Comparison of ENCODE assay signal across 21 cellular contexts in genomic region chr2:238567067-238567855, GRCh38.
DNase-seq lines count a peak whose midpoint lies in the region; ATAC-seq, FAIRE-seq and TF ChIP-seq lines count a peak whose summit lies in the region.
"Had no signal": no experiment of that assay in that cellular context is flagged by ENCODE, and none has a peak within 500 bp of the region (broad histone marks: within the 10 kb centered on the region; RNA-seq: fewer than 3 reads in every experiment).

No MANE protein-coding gene starts in this region.

- H4K5ac ChIP-seq in IMR-90 (ENCODE audit: low read depth, low read length) = no peak overlapping the region

- H3K18ac ChIP-seq in IMR-90 (ENCODE audit: low read depth, low read length) = no peak overlapping the region

- no peak overlapping the region for H3K14ac ChIP-seq in IMR-90 (replicated peaks; ENCODE audit: low read depth, low read length)

- no peak overlapping the region for H2AK9ac ChIP-seq in IMR-90 (replicated peaks; ENCODE audit: low read depth, low read length, poor library complexity)

- no peak overlapping the region for H2BK15ac ChIP-seq in IMR-90 (ENCODE audit: low read depth, low read length)

- H2AFZ ChIP-seq in IMR-90 (replicated peaks; ENCODE audit: low read length, poor library complexity) = peak overlapping the region; percentile 9

- dilution Hi-C loops in IMR-90 (cut with HindIII; ENCODE audit: low sequenced_read_pairs, unreplicated experiment) = no loop called here

- no TSS peak for BruUV-seq in IMR-90 (replicated peaks; lab: Mats Ljungman, UMichigan)

- no peaks in the 10 kb centered on the region for H3K36me3 ChIP-seq in IMR-90 (ENCODE audit: control insufficient read depth, insufficient read depth, low read length)
- no peaks in the 10 kb centered on the region for H3K36me3 ChIP-seq in left lung
- H3K36me3 ChIP-seq in small intestine (ENCODE audit: control insufficient read depth in 2 of 2, insufficient read depth in 2 of 2, low read length in 2 of 2) = no peaks in the 10 kb centered on the region
- H3K36me3 ChIP-seq: MG63, SJCRH30 had no signal

- no peak overlapping the region for H4K91ac ChIP-seq in IMR-90 (ENCODE audit: insufficient read depth, low read depth, low read length)

- H3K27ac ChIP-seq in IMR-90 (ENCODE audit: insufficient read depth, low read length) = no peak overlapping the region
- H3K27ac ChIP-seq in left lung = no peak overlapping the region
- no peak overlapping the region for H3K27ac ChIP-seq in small intestine (ENCODE audit: low read depth in 1 of 2, low read length in 1 of 2)
- H3K27ac ChIP-seq: SJCRH30 had no signal

- no peak for TF ChIP-seq RAD21 in IMR-90 (IDR thresholded peaks at IDR 0.05; ENCODE audit: low read length)

- CTCF ChIA-PET in GM10248 (lab: Yijun Ruan, JAX) = no interaction called here
- CTCF ChIA-PET in IMR-90 (lab: Yijun Ruan, JAX) = interaction anchor here (0.6 kb wide), 1 partner anchor 13 kb away, joined by 5 read pairs; no protein-coding TSS in a partner anchor

- H3K9ac ChIP-seq in IMR-90 (ENCODE audit: low read depth, low read length) = no peak overlapping the region

- no peaks in the 10 kb centered on the region for H3K9me3 ChIP-seq in IMR-90 (ENCODE audit: control insufficient read depth, insufficient read depth, low read length)
- no peaks in the 10 kb centered on the region for H3K9me3 ChIP-seq in left lung
- no peaks in the 10 kb centered on the region for H3K9me3 ChIP-seq in small intestine (ENCODE audit: control insufficient read depth, low read depth)
- H3K9me3 ChIP-seq: MG63, SJCRH30 had no signal

- in situ Hi-C loops in IMR-90 (cut with MboI; ENCODE audit: low sequenced_read_pairs) = no loop called here

- H2BK20ac ChIP-seq in IMR-90 (ENCODE audit: low read depth, low read length) = no peak overlapping the region

- no peak for FAIRE-seq in small intestine (lab: Jason Lieb, UNC)
- FAIRE-seq: A204.1, D721Med, K562 had no signal

- intact Hi-C loops in IMR-90 (cut with micrococcal nuclease) (no loop called here), left lung (cut with DNase I) (no loop called here)

- H3K4me3 ChIP-seq in IMR-90 (ENCODE audit: insufficient read depth, low read depth, low read length) (no peak overlapping the region), left lung (no peak overlapping the region), small intestine (ENCODE audit: low read depth in 1 of 2, low read length in 2 of 2) (no peak overlapping the region)
- H3K4me3 ChIP-seq: K562, MG63, SJCRH30 had no signal

- no peak for TF ChIP-seq POLR2A in IMR-90 (IDR thresholded peaks at IDR 0.05; ENCODE audit: low read depth, low read length)

- H2BK5ac ChIP-seq in IMR-90 (ENCODE audit: low read depth, low read length, poor library complexity, severe bottlenecking) = no peak overlapping the region

- no peak overlapping the region for H3K56ac ChIP-seq in IMR-90 (ENCODE audit: extremely low read depth, insufficient read depth, low read length)

- H2BK120ac ChIP-seq in IMR-90 (ENCODE audit: low read depth, low read length) = no peak overlapping the region

- no peaks in the 10 kb centered on the region for H3K79me1 ChIP-seq in IMR-90 (ENCODE audit: low read depth in 1 of 2, low read length in 2 of 2)

- H2AK5ac ChIP-seq in IMR-90 (ENCODE audit: low read depth, low read length) = no peak overlapping the region

- H3K9me1 ChIP-seq in IMR-90 (ENCODE audit: insufficient read depth, low read length) = no peaks in the 10 kb centered on the region

- DNase-seq in GM10248 (ENCODE audit: extremely low spot score) = peak; percentile 4
- no peak for DNase-seq in IMR-90
- DNase-seq in left lung = peak; percentile 48 to 70
- DNase-seq in small intestine = peak; percentile 25
- DNase-seq in NCI-H526 treated with DMSO at 0.1 percent for 48 hours (lab: John Stamatoyannopoulos, UW) = no peak
- DNase-seq in NCI-H2081 (lab: John Stamatoyannopoulos, UW) = no peak
- no peak for DNase-seq in cerebellum (ENCODE audit: low spot score)
- DNase-seq in activated naive CD4-positive, alpha-beta T cell treated with Interleukin-2 at 50 U/mL for 16 hours = no peak
- DNase-seq: DMS53; GDM1; HFFc6; MG63; NCI-H1417; NCI-H187; NCI-H2107; NK-92 treated with Interleukin-12 subunit alpha and Interleukin-12 subunit beta, amount 100 ng/mL, for 24 hours; SJCRH30 had no signal

- H3K27me3 ChIP-seq in IMR-90 (ENCODE audit: control insufficient read depth, insufficient read depth, low read length) = peaks cover 25% of the 10 kb centered on the region
- H3K27me3 ChIP-seq in left lung = no peaks in the 10 kb centered on the region
- no peaks in the 10 kb centered on the region for H3K27me3 ChIP-seq in small intestine (ENCODE audit: control insufficient read depth in 2 of 2, insufficient read depth in 2 of 2, low read length in 2 of 2)
- H3K27me3 ChIP-seq: MG63 had no signal

- H3K4me2 ChIP-seq in IMR-90 (ENCODE audit: low read depth, low read length) = no peak overlapping the region

- no peak overlapping the region for H3K4ac ChIP-seq in IMR-90 (ENCODE audit: low read depth, low read length)

- H3K23ac ChIP-seq in IMR-90 (ENCODE audit: low read depth, low read length) = no peak overlapping the region

- no peak overlapping the region for H4K8ac ChIP-seq in IMR-90 (ENCODE audit: low read depth in 2 of 2, low read length in 2 of 2)

- H4K20me1 ChIP-seq in IMR-90 (ENCODE audit: insufficient read depth, low read length) = no peaks in the 10 kb centered on the region

- ATAC-seq in IMR-90 (ENCODE audit: low read depth) (no peak), left lung (peak; percentile 49)
- ATAC-seq: K562, Panc1 had no signal

- POLR2A ChIA-PET in GM10248 (lab: Yijun Ruan, JAX) (no interaction called here), IMR-90 (lab: Charles Lee; ENCODE audit: unreplicated experiment) (interaction anchor here (0.6 kb wide), 1 partner anchor 186 kb away, joined by 3 read pairs; no protein-coding TSS in a partner anchor)

- TF ChIP-seq CTCF in GM10248 (IDR thresholded peaks at IDR 0.05; ENCODE audit: control extremely low read depth, extremely low read depth, low read depth, missing control alignments) (no peak), IMR-90 (conservative IDR thresholded peaks at IDR 0.05; ENCODE audit: low read depth, low read length) (no peak), left lung (IDR thresholded peaks at IDR 0.05) (no peak)

- 94% methylated on average over 3 of the region's 22 CpGs; no CpG with 5 or more reads in 1 of the 2 experiments for WGBS in IMR-90 (ENCODE audit: extremely low coverage in 2 of 2, insufficient read length in 1 of 2), 2 experiments
- WGBS in small intestine, 3 donors = 48 to 78% (median 56%) methylated on average over 21 to 22 of the region's 22 CpGs

- H3K4me1 ChIP-seq in IMR-90 (ENCODE audit: control insufficient read depth, insufficient read depth, low read length) (no peaks in the 10 kb centered on the region), left lung (peaks cover 0 to 5% of the 10 kb centered on the region in 2 donors), small intestine (ENCODE audit: control insufficient read depth in 2 of 2, insufficient read depth in 1 of 2, low read depth in 1 of 2, low read length in 1 of 2) (no peaks in the 10 kb centered on the region)
- H3K4me1 ChIP-seq: SJCRH30 had no signal

TF ChIP-seq in IMR-90, 13 proteins besides CTCF, POLR2A, EP300 and RAD21:
- TF ChIP-seq RCOR1 (IDR thresholded peaks at IDR 0.05; ENCODE audit: insufficient replicate concordance, low read length) (no peak), BHLHE40 (IDR thresholded peaks at IDR 0.05; ENCODE audit: low read depth, low read length) (no peak), ELK1 (IDR thresholded peaks at IDR 0.05; ENCODE audit: borderline replicate concordance, low read depth, low read length) (no peak), MAFK (IDR thresholded peaks at IDR 0.05; ENCODE audit: low read depth, low read length) (no peak), NFE2L2 (IDR thresholded peaks at IDR 0.05; ENCODE audit: low read depth, low read length) (no peak), MAZ (IDR thresholded peaks at IDR 0.05; ENCODE audit: borderline replicate concordance, low read depth, low read length) (no peak), MXI1 (IDR thresholded peaks at IDR 0.05; ENCODE audit: borderline replicate concordance, low read depth, low read length) (no peak), SMC3 (IDR thresholded peaks at IDR 0.05; ENCODE audit: low read depth, low read length) (no peak), FOS (IDR thresholded peaks at IDR 0.05; ENCODE audit: low read depth, low read length) (no peak), USF2 (IDR thresholded peaks at IDR 0.05; ENCODE audit: low read depth, low read length) (no peak), CEBPB (IDR thresholded peaks at IDR 0.05; ENCODE audit: low read depth, low read length) (no peak)

Comparison
In these comparisons a context has a peak if more than half of its experiments do, and no peak if none do; other contexts are left out.
1. DNase-seq: peak in GM10248 (single experiment), left lung (2 of 2) and small intestine (single experiment); none in IMR-90 (single experiment), NCI-H526 treated with DMSO at 0.1 percent for 48 hours (single experiment), NCI-H2081 (0 of 2), cerebellum (single experiment) and activated naive CD4-positive, alpha-beta T cell treated with Interleukin-2 at 50 U/mL for 16 hours (single experiment).